ENCODE assay signal across 11 cellular contexts in genomic region chr12:101743724-101744472, GRCh38. TPM values are rescaled to one million over a fixed set of nuclear protein-coding genes. Genes with fewer than 3 reads are reported as not detected.
DNase-seq lines count a peak whose midpoint lies in the region; ATAC-seq and TF ChIP-seq lines count a peak whose summit lies in the region.
"Had no signal": no experiment of that assay in that cellular context is flagged by ENCODE, and none has a peak within 500 bp of the region (broad histone marks: within the 10 kb centered on the region; RNA-seq: fewer than 3 reads in every experiment).

No MANE protein-coding gene starts in this region.

- no TSS peak for BruUV-seq in A673 (replicated peaks; lab: Mats Ljungman, UMichigan)

- H3K36me3 Mint-ChIP-seq in activated B cell treated with CpG ODN at 0.5 μM for 24 hours (ENCODE audit: low read depth) (peaks cover 66% of the 10 kb centered on the region), osteocyte (ENCODE audit: unreplicated experiment) (peaks cover 39% of the 10 kb centered on the region)

- intact Hi-C loops in A673 (cut with micrococcal nuclease; ENCODE audit: unreplicated experiment): no loop called here
- intact Hi-C loops in activated B cell treated with CpG ODN at 0.5 μM for 24 hours (cut with micrococcal nuclease): loop anchor here (1.0 to 2.0 kb wide), 6 partner anchors 12 to 110 kb away; partner anchors contain the start of genes CHPT1 and GNPTAB

- DNase-seq in A673 (ENCODE audit: low spot score) (peak; percentile 4), activated B cell treated with CpG ODN at 0.5 μM for 24 hours (peak; percentile 54), NCI-H2171 treated with DMSO at 0.1 percent for 48 hours (lab: John Stamatoyannopoulos, UW) (no peak), osteocyte (ENCODE audit: extremely low spot score, unreplicated experiment) (no peak), NCI-H1436 treated with DMSO at 0.1 percent for 48 hours (lab: John Stamatoyannopoulos, UW) (no peak), NCI-H1048 (lab: John Stamatoyannopoulos, UW) (no peak)
- DNase-seq: amniotic stem cell, NCI-H510A had no signal

- no peaks in the 10 kb centered on the region for H3K27me3 ChIP-seq in A673 (replicated peaks; ENCODE audit: insufficient read depth, low read depth, low read length, poor library complexity)

- CTCF ChIA-PET in A673 (lab: Charles Lee): no interaction called here
- CTCF ChIA-PET in activated B cell treated with CpG ODN at 0.5 μM for 24 hours (lab: Charles Lee): interaction anchor here (1.0 to 2.2 kb wide), 6 partner anchors 11 to 329 kb away, joined by 3 to 14 read pairs (median 6); partner anchors contain the start of gene GNPTAB

- no peaks in the 10 kb centered on the region for H3K9me3 ChIP-seq in A673 (ENCODE audit: low read depth, low read length, poor library complexity, severe bottlenecking)

- POLR2A ChIA-PET in A673 (lab: Charles Lee; ENCODE audit: low non-redundant PET): no interaction called here
- POLR2A ChIA-PET in activated B cell treated with CpG ODN at 0.5 μM for 24 hours (lab: Charles Lee): interaction anchor here (0.6 to 2.8 kb wide), 19 partner anchors 10 to 739 kb away, joined by 3 to 31 read pairs (median 4); partner anchors contain the start of genes ARL1 and CHPT1

- H3K36me3 ChIP-seq in A673 (ENCODE audit: insufficient read depth, low read length, poor library complexity, severe bottlenecking): no peaks in the 10 kb centered on the region

- TF ChIP-seq CTCF in A673 (conservative IDR thresholded peaks at IDR 0.05; ENCODE audit: low read depth, low read length) (no peak), activated B cell treated with CpG ODN at 0.5 μM for 24 hours (IDR thresholded peaks at IDR 0.05) (no peak), osteocyte (IDR thresholded peaks at IDR 0.05) (no peak)

- peak overlapping the region; percentile 36 for H3K4me3 Mint-ChIP-seq in activated B cell treated with CpG ODN at 0.5 μM for 24 hours
- no peak overlapping the region for H3K4me3 Mint-ChIP-seq in osteocyte (ENCODE audit: unreplicated experiment)

- H3K27ac Mint-ChIP-seq in activated B cell treated with CpG ODN at 0.5 μM for 24 hours: peak overlapping the region; percentile 96
- H3K27ac Mint-ChIP-seq in osteocyte (ENCODE audit: unreplicated experiment): no peak overlapping the region

- no peak overlapping the region for H3K4me3 ChIP-seq in A673 (ENCODE audit: low read depth, low read length, poor library complexity, severe bottlenecking)

- no peak overlapping the region for H3K27ac ChIP-seq in A673 (ENCODE audit: low read depth, low read length, poor library complexity, severe bottlenecking)

- no peaks in the 10 kb centered on the region for H3K4me1 ChIP-seq in A673 (ENCODE audit: insufficient read depth, low read length, poor library complexity, severe bottlenecking)

- no peaks in the 10 kb centered on the region for H3K9me3 Mint-ChIP-seq in activated B cell treated with CpG ODN at 0.5 μM for 24 hours
- H3K9me3 Mint-ChIP-seq in osteocyte (ENCODE audit: unreplicated experiment): no peaks in the 10 kb centered on the region

- H3K27me3 Mint-ChIP-seq in activated B cell treated with CpG ODN at 0.5 μM for 24 hours (no peaks in the 10 kb centered on the region), osteocyte (ENCODE audit: unreplicated experiment) (no peaks in the 10 kb centered on the region)

- ATAC-seq in GM18870 (IDR thresholded peaks at IDR 0.05; ENCODE audit: unreplicated experiment) (peak; percentile 95), HG02885 (IDR thresholded peaks at IDR 0.05; ENCODE audit: poor library complexity, unreplicated experiment) (peak; percentile 94), activated B cell treated with CpG ODN at 0.5 μM for 24 hours (ENCODE audit: low read depth) (peak; percentile 88)

- H3K4me1 Mint-ChIP-seq in activated B cell treated with CpG ODN at 0.5 μM for 24 hours (peaks cover 69% of the 10 kb centered on the region), osteocyte (ENCODE audit: unreplicated experiment) (peaks cover 4% of the 10 kb centered on the region)

RNA-seq across cellular contexts. Expression of gene SYCP3, which starts 4.6 kb away (rescaled TPM):
- total RNA-seq in A673 (2021) (0.19 and 0.26 TPM in 2 replicates), activated B cell treated with CpG ODN at 0.5 μM for 24 hours (0.17 and 0.49 TPM in 2 replicates), osteocyte (not detected in 2 replicates)
- total RNA-seq: Daoy had no signal

RNA-seq across cellular contexts. Expression of gene CHPT1, which starts 46.5 kb away (rescaled TPM):
- total RNA-seq in A673 (2021) (30.2 and 31.6 TPM in 2 replicates), activated B cell treated with CpG ODN at 0.5 μM for 24 hours (36.8 and 42.7 TPM in 2 replicates), osteocyte (26.2 and 26.7 TPM in 2 replicates)

Comparison
In these comparisons a context has a peak if more than half of its experiments do, and no peak if none do; other contexts are left out.
1. DNase-seq: peak in A673 (single experiment) and activated B cell treated with CpG ODN at 0.5 μM for 24 hours (single experiment); none in NCI-H2171 treated with DMSO at 0.1 percent for 48 hours (single experiment), osteocyte (single experiment), NCI-H1436 treated with DMSO at 0.1 percent for 48 hours (single experiment) and NCI-H1048 (single experiment).
2. Peak in every context shown above with its lines, with median percentiles within 50 percentile points of each other: ATAC-seq.